10 cellular contexts compared by ENCODE assay signal in genomic region chr1:110004583-110004982, GRCh38. TPM values are rescaled to one million over a fixed set of nuclear protein-coding genes. Genes with fewer than 3 reads are reported as not detected.
DNase-seq lines count a peak whose midpoint lies in the region; ATAC-seq and TF ChIP-seq lines count a peak whose summit lies in the region.
"Had no signal": no experiment of that assay in that cellular context is flagged by ENCODE, and none has a peak within 500 bp of the region (broad histone marks: within the 10 kb centered on the region; RNA-seq: fewer than 3 reads in every experiment).

No MANE protein-coding gene starts in this region.

- H3K9me3 Mint-ChIP-seq in activated naive CD4-positive, alpha-beta T cell treated with anti-CD3 and anti-CD28 coated beads, Interleukin-2, amount 10 ng/mL, durations not matched to agents 7 days and 5 days = no peaks in the 10 kb centered on the region

- H3K4me1 ChIP-seq in left lung (peaks cover 13 to 32% of the 10 kb centered on the region in 2 donors), transverse colon (peaks cover 5 to 51% (median 41%) of the 10 kb centered on the region in 4 donors)

- H3K27me3 Mint-ChIP-seq in activated naive CD4-positive, alpha-beta T cell treated with anti-CD3 and anti-CD28 coated beads, Interleukin-2, amount 10 ng/mL, durations not matched to agents 7 days and 5 days = no peaks in the 10 kb centered on the region

- no peak for TF ChIP-seq POLR2A in transverse colon (IDR thresholded peaks at IDR 0.05)

- peaks cover 19% of the 10 kb centered on the region for H3K4me1 Mint-ChIP-seq in activated naive CD4-positive, alpha-beta T cell treated with anti-CD3 and anti-CD28 coated beads, Interleukin-2, amount 10 ng/mL, durations not matched to agents 7 days and 5 days

- TF ChIP-seq CTCF in astrocyte of the spinal cord (IDR thresholded peaks at IDR 0.05; ENCODE audit: low read depth, low read length) = no peak
- TF ChIP-seq CTCF in left lung (IDR thresholded peaks at IDR 0.05) = no peak
- TF ChIP-seq CTCF in transverse colon (IDR thresholded peaks at IDR 0.05) = no peak

- in situ Hi-C loops in astrocyte of the spinal cord (cut with HindIII; ENCODE audit: low sequenced_read_pairs) (no loop called here), transverse colon (cut with MboI; ENCODE audit: low pct_ligation_motif_present in 1 of 4, low pct_unique_long_range_greater_than_20kb in 1 of 4, low sequenced_read_pairs in 3 of 4) (no loop called here)

- TF ChIP-seq EP300 in transverse colon (IDR thresholded peaks at IDR 0.05; ENCODE audit: low read depth) = no peak

- DNase-seq in activated naive CD4-positive, alpha-beta T cell treated with anti-CD3 and anti-CD28 coated beads, Interleukin-2, amount 10 ng/mL, durations not matched to agents 7 days and 5 days = no peak
- no peak for DNase-seq in activated naive CD4-positive, alpha-beta T cell treated with anti-CD3 and anti-CD28 coated beads, Interleukin-2, amount 50 U/mL, for 16 hours
- DNase-seq in astrocyte of the spinal cord (ENCODE audit: low read depth, low spot score) (no peak), left lung (no peak), transverse colon (no peak), NCI-H1436 (lab: John Stamatoyannopoulos, UW) (no peak), NCI-H526 (lab: John Stamatoyannopoulos, UW) (no peak), KG1 (lab: John Stamatoyannopoulos, UW) (no peak)
- DNase-seq: NCI-H748 treated with DMSO at 0.1 percent for 48 hours had no signal

- peak overlapping the region; percentile 34 for H3K4me3 ChIP-seq in astrocyte of the spinal cord (ENCODE audit: low read depth, low read length)
- peak overlapping the region in 1 of 2 donors; percentile 27 for H3K4me3 ChIP-seq in left lung
- peak overlapping the region in 3 of 4 donors; percentile 1 to 35 (median 19) for H3K4me3 ChIP-seq in transverse colon
- H3K4me3 ChIP-seq: ovary had no signal

- H3K27ac ChIP-seq in left lung (peak overlapping the region; percentile 77 to 86), transverse colon (peak overlapping the region; percentile 84 to 89 (median 86))

- peak overlapping the region; percentile 19 for H3K27ac Mint-ChIP-seq in activated naive CD4-positive, alpha-beta T cell treated with anti-CD3 and anti-CD28 coated beads, Interleukin-2, amount 10 ng/mL, durations not matched to agents 7 days and 5 days

- H3K9me3 ChIP-seq in left lung = no peaks in the 10 kb centered on the region
- no peaks in the 10 kb centered on the region for H3K9me3 ChIP-seq in transverse colon
- H3K9me3 ChIP-seq: ovary had no signal

- H3K27me3 ChIP-seq in left lung (no peaks in the 10 kb centered on the region), transverse colon (no peaks in the 10 kb centered on the region)
- H3K27me3 ChIP-seq: ovary had no signal

- peaks cover 7% of the 10 kb centered on the region for H3K36me3 Mint-ChIP-seq in activated naive CD4-positive, alpha-beta T cell treated with anti-CD3 and anti-CD28 coated beads, Interleukin-2, amount 10 ng/mL, durations not matched to agents 7 days and 5 days

- 29 to 40% methylated on average over 1 of the region's 1 CpG for WGBS in transverse colon (ENCODE audit: low coverage in 1 of 2), 2 donors

- peak; percentile 16 for ATAC-seq in left lung

- intact Hi-C loops in left lung (cut with DNase I) (no loop called here), transverse colon (cut with DNase I; ENCODE audit: low total_unique reads) (no loop called here)

- no peak overlapping the region for H3K4me3 Mint-ChIP-seq in activated naive CD4-positive, alpha-beta T cell treated with anti-CD3 and anti-CD28 coated beads, Interleukin-2, amount 10 ng/mL, durations not matched to agents 7 days and 5 days

- H3K36me3 ChIP-seq in left lung = peaks cover 0 to 10% of the 10 kb centered on the region in 2 donors
- H3K36me3 ChIP-seq in transverse colon = peaks cover 0 to 8% (median 3%) of the 10 kb centered on the region in 4 donors
- H3K36me3 ChIP-seq: ovary had no signal

- CTCF ChIA-PET in activated naive CD4-positive, alpha-beta T cell treated with anti-CD3 and anti-CD28 coated beads, Interleukin-2, amount 10 ng/mL, durations not matched to agents 7 days and 5 days (lab: Charles Lee) = interaction anchor here (1.4 to 1.9 kb wide), 2 partner anchors 20 to 365 kb away, joined by 4 to 12 read pairs; partner anchors contain the start of gene AHCYL1

RNA-seq across cellular contexts. Expression of gene AHCYL1, which starts 20.0 kb away (rescaled TPM):
- 100 to 1,000 TPM in 1 of 2 donors, 10 to 100 TPM in 1; 79.3 to 116 TPM for total RNA-seq in left lung
- total RNA-seq in transverse colon = 10 to 100 TPM; 31.8 to 71.5 (median 51.3) TPM

RNA-seq across cellular contexts. Expression of gene STRIP1, which starts 29.8 kb away (rescaled TPM):
- total RNA-seq in left lung (10 to 100 TPM; 32.7 to 33.9 TPM), transverse colon (10 to 100 TPM; 32.6 to 72.2 (median 58.7) TPM)
